In genomic region chr19:11446652-11447301, GRCh38 we compare ENCODE assay signal across 9 cellular contexts. TPM values are rescaled to one million over a fixed set of nuclear protein-coding genes. Genes with fewer than 3 reads are reported as not detected.
DNase-seq lines count a peak whose midpoint lies in the region; ATAC-seq and TF ChIP-seq lines count a peak whose summit lies in the region.
"Had no signal": no experiment of that assay in that cellular context is flagged by ENCODE, and none has a peak within 500 bp of the region (broad histone marks: within the 10 kb centered on the region; RNA-seq: fewer than 3 reads in every experiment).

No MANE protein-coding gene starts in this region.

- H3K4me1 ChIP-seq in vagina, result no peaks in the 10 kb centered on the region

- CTCF ChIA-PET in CD4-positive, alpha-beta T cell (lab: Charles Lee), result interaction anchor here (0.7 kb wide), 1 partner anchor 153 kb away, joined by 3 read pairs; no protein-coding TSS in a partner anchor

- peaks cover 54% of the 10 kb centered on the region for H3K36me3 Mint-ChIP-seq in CD4-positive, alpha-beta T cell (ENCODE audit: low read depth)
- H3K36me3 Mint-ChIP-seq in natural killer cell treated with Interleukin-12 subunit alpha and Interleukin-12 subunit beta and Interleukin-15 and Interleukin-18, amount 100 ng/mL, for 72 hours, result peaks cover 5% of the 10 kb centered on the region

- peak; percentile 45 for TF ChIP-seq CTCF in CD4-positive, alpha-beta T cell (IDR thresholded peaks at IDR 0.05)
- TF ChIP-seq CTCF in HL-60 (IDR thresholded peaks at IDR 0.05; ENCODE audit: insufficient read depth, low read length) (peak; percentile 27), vagina (IDR thresholded peaks at IDR 0.05) (peak; percentile 46 to 72 (median 67))

- TF ChIP-seq POLR2A in vagina (IDR thresholded peaks at IDR 0.05), result no peak

- peak; percentile 54 for ATAC-seq in CD4-positive, alpha-beta T cell (ENCODE audit: poor library complexity)
- peak; percentile 50 for ATAC-seq in esophagus mucosa
- ATAC-seq in natural killer cell treated with Interleukin-12 subunit alpha and Interleukin-12 subunit beta and Interleukin-15 and Interleukin-18, amount 100 ng/mL, for 72 hours, result peak; percentile 62 to 77
- ATAC-seq in HG02970 (IDR thresholded peaks at IDR 0.05; ENCODE audit: low FRiP score, unreplicated experiment), result no peak

- H3K9me3 ChIP-seq in CD4-positive, alpha-beta T cell (ENCODE audit: control insufficient read depth, low read length), result no peaks in the 10 kb centered on the region
- H3K9me3 ChIP-seq in vagina, result no peaks in the 10 kb centered on the region

- peaks cover 0 to 69% of the 10 kb centered on the region in 2 donors for H3K36me3 ChIP-seq in vagina

- no peak overlapping the region for H3K27ac ChIP-seq in CD4-positive, alpha-beta T cell (ENCODE audit: low read depth, low read length)
- H3K27ac ChIP-seq in HL-60 (replicated peaks) (no peak overlapping the region), vagina (no peak overlapping the region)

- no peak overlapping the region for H3K4me3 Mint-ChIP-seq in CD4-positive, alpha-beta T cell
- H3K4me3 Mint-ChIP-seq in natural killer cell treated with Interleukin-12 subunit alpha and Interleukin-12 subunit beta and Interleukin-15 and Interleukin-18, amount 100 ng/mL, for 72 hours, result no peak overlapping the region
- H3K4me3 Mint-ChIP-seq: IgD-negative memory B cell had no signal

- H3K4me3 ChIP-seq in HL-60 (replicated peaks; ENCODE audit: insufficient read depth, low read length) (no peak overlapping the region), vagina (no peak overlapping the region)

- POLR2A ChIA-PET in CD4-positive, alpha-beta T cell (lab: Charles Lee), result interaction anchor here (1.3 kb wide), 1 partner anchor 66 kb away, joined by 4 read pairs; no protein-coding TSS in a partner anchor

- no peak overlapping the region for H3K27ac Mint-ChIP-seq in CD4-positive, alpha-beta T cell
- no peak overlapping the region for H3K27ac Mint-ChIP-seq in natural killer cell treated with Interleukin-12 subunit alpha and Interleukin-12 subunit beta and Interleukin-15 and Interleukin-18, amount 100 ng/mL, for 72 hours
- H3K27ac Mint-ChIP-seq: IgD-negative memory B cell had no signal

- intact Hi-C loops in CD4-positive, alpha-beta T cell (cut with DNase I, micrococcal nuclease), result loop anchor here in 1 of 2 experiments (1.0 kb wide), 1 partner anchor 152 kb away; no protein-coding TSS in a partner anchor
- intact Hi-C loops in vagina (cut with DNase I), result loop anchor here (10.0 kb wide), 1 partner anchor 412 kb away; no protein-coding TSS in a partner anchor

- DNase-seq in CD4-positive, alpha-beta T cell, result peak in 9 of 10 experiments; percentile 25 to 62 (median 35)
- DNase-seq in HL-60 (ENCODE audit: low read depth in 1 of 2, low spot score in 1 of 2) (peak in 1 of 2 experiments; percentile 41), vagina (ENCODE audit: extremely low spot score in 2 of 2) (no peak), amniotic stem cell (lab: John Stamatoyannopoulos, UW) (no peak)
- DNase-seq in activated CD8-positive, alpha-beta memory T cell treated with anti-CD3 and anti-CD28 coated beads for 24 hours, result peak; percentile 76
- DNase-seq in natural killer cell treated with Interleukin-12 subunit alpha and Interleukin-12 subunit beta and Interleukin-15 and Interleukin-18, amount 100 ng/mL, for 72 hours (ENCODE audit: low spot score), result no peak

- H3K9me3 Mint-ChIP-seq in CD4-positive, alpha-beta T cell, result no peaks in the 10 kb centered on the region
- H3K9me3 Mint-ChIP-seq in natural killer cell treated with Interleukin-12 subunit alpha and Interleukin-12 subunit beta and Interleukin-15 and Interleukin-18, amount 100 ng/mL, for 72 hours, result no peaks in the 10 kb centered on the region
- H3K9me3 Mint-ChIP-seq: IgD-negative memory B cell had no signal

- H3K4me1 Mint-ChIP-seq in CD4-positive, alpha-beta T cell (ENCODE audit: low read depth), result no peaks in the 10 kb centered on the region
- peaks cover 5% of the 10 kb centered on the region in 2 donors for H3K4me1 Mint-ChIP-seq in natural killer cell treated with Interleukin-12 subunit alpha and Interleukin-12 subunit beta and Interleukin-15 and Interleukin-18, amount 100 ng/mL, for 72 hours (ENCODE audit: low read depth in 2 of 2)

- H3K27me3 ChIP-seq in CD4-positive, alpha-beta T cell (ENCODE audit: control insufficient read depth, insufficient read depth, low read length), result no peaks in the 10 kb centered on the region
- H3K27me3 ChIP-seq in HL-60 (ENCODE audit: insufficient read depth, poor library complexity, severe bottlenecking) (no peaks in the 10 kb centered on the region), vagina (no peaks in the 10 kb centered on the region)

- H3K27me3 Mint-ChIP-seq in CD4-positive, alpha-beta T cell, result no peaks in the 10 kb centered on the region
- H3K27me3 Mint-ChIP-seq in natural killer cell treated with Interleukin-12 subunit alpha and Interleukin-12 subunit beta and Interleukin-15 and Interleukin-18, amount 100 ng/mL, for 72 hours, result no peaks in the 10 kb centered on the region
- H3K27me3 Mint-ChIP-seq: IgD-negative memory B cell had no signal

RNA-seq across cellular contexts. Expression of gene PRKCSH, which starts 11.3 kb away (rescaled TPM):
- 100 to 1,000 TPM; 257 to 260 TPM for total RNA-seq in CD4-positive, alpha-beta T cell
- 161 TPM for total RNA-seq in esophagus mucosa
- 100 to 1,000 TPM; 303 to 321 TPM for total RNA-seq in natural killer cell treated with Interleukin-12 subunit alpha and Interleukin-12 subunit beta and Interleukin-15 and Interleukin-18, amount 100 ng/mL, for 72 hours
- total RNA-seq in vagina, result 79.1 TPM

RNA-seq across cellular contexts. Expression of gene ODAD3, which starts 11.9 kb away (rescaled TPM):
- total RNA-seq in CD4-positive, alpha-beta T cell, result not detected
- total RNA-seq in esophagus mucosa (not detected), vagina (not detected)
- not detected for total RNA-seq in natural killer cell treated with Interleukin-12 subunit alpha and Interleukin-12 subunit beta and Interleukin-15 and Interleukin-18, amount 100 ng/mL, for 72 hours

RNA-seq across cellular contexts. Expression of gene RGL3, which starts 27.7 kb away (rescaled TPM):
- total RNA-seq in CD4-positive, alpha-beta T cell, result not detected
- 0.64 TPM for total RNA-seq in esophagus mucosa
- total RNA-seq in natural killer cell treated with Interleukin-12 subunit alpha and Interleukin-12 subunit beta and Interleukin-15 and Interleukin-18, amount 100 ng/mL, for 72 hours, result not detected
- total RNA-seq in vagina, result 19.6 TPM

RNA-seq across cellular contexts. Expression of gene ELAVL3, which starts 34.1 kb away (rescaled TPM):
- under 1 TPM in 1 of 2 experiments, not detected in 1; 0.66 TPM for total RNA-seq in CD4-positive, alpha-beta T cell
- total RNA-seq in esophagus mucosa, result not detected
- total RNA-seq in natural killer cell treated with Interleukin-12 subunit alpha and Interleukin-12 subunit beta and Interleukin-15 and Interleukin-18, amount 100 ng/mL, for 72 hours, result under 1 TPM in 1 of 2 donors, not detected in 1; 0.40 TPM
- 1.2 TPM for total RNA-seq in vagina

RNA-seq across cellular contexts. Expression of gene ZNF653, which starts 58.9 kb away (rescaled TPM):
- total RNA-seq in CD4-positive, alpha-beta T cell, result 1 to 10 TPM; 7.4 to 7.5 TPM
- 5.0 TPM for total RNA-seq in esophagus mucosa
- total RNA-seq in natural killer cell treated with Interleukin-12 subunit alpha and Interleukin-12 subunit beta and Interleukin-15 and Interleukin-18, amount 100 ng/mL, for 72 hours, result 10 to 100 TPM; 23.7 to 23.8 TPM
- 12.5 TPM for total RNA-seq in vagina

Comparison
In these comparisons a context has a peak if more than half of its experiments do, and no peak if none do; other contexts are left out.
1. DNase-seq: peak in CD4-positive, alpha-beta T cell (9 of 10) and activated CD8-positive, alpha-beta memory T cell treated with anti-CD3 and anti-CD28 coated beads for 24 hours (single experiment); none in natural killer cell treated with Interleukin-12 subunit alpha and Interleukin-12 subunit beta and Interleukin-15 and Interleukin-18, amount 100 ng/mL, for 72 hours (single experiment), vagina (0 of 2) and amniotic stem cell (single experiment).
2. RNA of gene RGL3, which starts 27.7 kb away (total RNA-seq): 19.6 TPM in vagina (single experiment); 0.64 TPM in esophagus mucosa (single experiment), not detected in CD4-positive, alpha-beta T cell and not detected in natural killer cell treated with Interleukin-12 subunit alpha and Interleukin-12 subunit beta and Interleukin-15 and Interleukin-18, amount 100 ng/mL, for 72 hours; every median in the first group is over 10 times any median in the second.
3. Peak in every context shown above with its lines, with median percentiles within 50 percentile points of each other: CTCF ChIP-seq.